Comparison of ENCODE assay signal across 8 cellular contexts in genomic region chr13:76991432-76991795, GRCh38. TPM values are rescaled to one million over a fixed set of nuclear protein-coding genes. Genes with fewer than 3 reads are reported as not detected.
DNase-seq lines count a peak whose midpoint lies in the region; ATAC-seq, FAIRE-seq and TF ChIP-seq lines count a peak whose summit lies in the region.

No MANE protein-coding gene starts in this region.

- H3K36me3 ChIP-seq in pancreas = no peaks in the 10 kb centered on the region

- H3K27me3 ChIP-seq in pancreas = no peaks in the 10 kb centered on the region

- intact Hi-C loops in pancreas (cut with DNase I) = no loop called here

- peak; percentile 48 for ATAC-seq in GM19455 (IDR thresholded peaks at IDR 0.05; ENCODE audit: unreplicated experiment)
- ATAC-seq in HG03575 (IDR thresholded peaks at IDR 0.05; ENCODE audit: extremely low read depth, insufficient number of reproducible peaks, low FRiP score, unreplicated experiment) = peak; percentile 37
- peak in 3 of 4 donors; percentile 5 to 29 (median 7) for ATAC-seq in pancreas

- no peak for FAIRE-seq in pancreas (lab: Jason Lieb, UNC)

- TF ChIP-seq CTCF in epithelial cell of proximal tubule (conservative IDR thresholded peaks at IDR 0.05; ENCODE audit: low read depth, low read length) (no peak), pancreas (IDR thresholded peaks at IDR 0.05) (no peak)

- peak overlapping the region; percentile 49 to 93 (median 88) for H3K27ac ChIP-seq in pancreas

- H3K4me3 ChIP-seq in epithelial cell of proximal tubule (ENCODE audit: low read depth, low read length) (peak overlapping the region; percentile 95), pancreas (peak overlapping the region; percentile 58 to 90 (median 70))

- H3K9me3 ChIP-seq in pancreas = no peaks in the 10 kb centered on the region

- 44 to 47% methylated on average over 15 of the region's 15 CpGs for WGBS in pancreas, 2 donors

- H3K4me1 ChIP-seq in pancreas = peaks cover 0 to 9% (median 9%) of the 10 kb centered on the region in 3 donors

- DNase-seq in Ammon's horn (ENCODE audit: low spot score) (peak; percentile 30), epithelial cell of proximal tubule (ENCODE audit: low read depth) (no peak), pancreas (peak in 1 of 6 donors; percentile 25), ureter (ENCODE audit: low spot score) (peak; percentile 52), D341Med (ENCODE audit: low spot score) (no peak)
- DNase-seq in activated CD8-positive, alpha-beta memory T cell treated with anti-CD3 and anti-CD28 coated beads for 4 hours (ENCODE audit: low read depth in 2 of 2) = peak; percentile 56 to 64

RNA-seq across cellular contexts. Expression of gene CLN5, which starts 0.5 kb away (rescaled TPM):
- 15.9 and 19.8 TPM in 2 replicates for total RNA-seq in epithelial cell of proximal tubule
- 10 to 100 TPM; 14.3 to 24.3 (median 19.4) TPM for total RNA-seq in pancreas
- 10 to 100 TPM in 1 of 2 donors, 1 to 10 TPM in 1; 9.1 to 17.0 TPM for polyA plus RNA-seq in pancreas
- total RNA-seq in ureter = 43.8 TPM

RNA-seq across cellular contexts. Expression of gene FBXL3, which starts 35.5 kb away (rescaled TPM):
- total RNA-seq in epithelial cell of proximal tubule = 32.2 and 33.8 TPM in 2 replicates
- 10 to 100 TPM; 11.9 to 23.8 (median 14.5) TPM for total RNA-seq in pancreas
- 10 to 100 TPM in 1 of 2 donors, 1 to 10 TPM in 1; 7.5 to 16.8 TPM for polyA plus RNA-seq in pancreas
- 48.4 TPM for total RNA-seq in ureter

RNA-seq across cellular contexts. Expression of gene ACOD1, which starts 43.1 kb away (rescaled TPM):
- total RNA-seq in epithelial cell of proximal tubule (not detected in 2 replicates), pancreas (not detected), ureter (not detected)
- polyA plus RNA-seq in pancreas = not detected

Comparison
In these comparisons a context has a peak if more than half of its experiments do, and no peak if none do; other contexts are left out.
1. DNase-seq: peak in Ammon's horn (single experiment), activated CD8-positive, alpha-beta memory T cell treated with anti-CD3 and anti-CD28 coated beads for 4 hours (2 of 2) and ureter (single experiment); none in epithelial cell of proximal tubule (single experiment) and D341Med (single experiment).
2. Peak in every context shown above with its lines, with median percentiles within 50 percentile points of each other: ATAC-seq.